In genomic region chr11:65859812-65860277, GRCh38 we compare ENCODE assay signal across 8 cellular contexts. TPM values are rescaled to one million over a fixed set of nuclear protein-coding genes. Genes with fewer than 3 reads are reported as not detected.
DNase-seq lines count a peak whose midpoint lies in the region; ATAC-seq and TF ChIP-seq lines count a peak whose summit lies in the region.

No MANE protein-coding gene starts in this region.

- H3K27me3 Mint-ChIP-seq in activated CD4-positive, alpha-beta T cell treated with anti-CD3 and anti-CD28 coated beads, Interleukin-2, amount 10 ng/mL, durations not matched to agents 24 days and 14 days, result no peaks in the 10 kb centered on the region
- H3K27me3 Mint-ChIP-seq in T-helper 17 cell, result no peaks in the 10 kb centered on the region

- no peak for TF ChIP-seq CTCF in fibroblast of pulmonary artery (IDR thresholded peaks at IDR 0.05; ENCODE audit: low read length, missing control alignments)

- H3K4me1 Mint-ChIP-seq in activated CD4-positive, alpha-beta T cell treated with anti-CD3 and anti-CD28 coated beads, Interleukin-2, amount 10 ng/mL, durations not matched to agents 24 days and 14 days, result peaks cover 39% of the 10 kb centered on the region
- H3K4me1 Mint-ChIP-seq in T-helper 17 cell, result peaks cover 42% of the 10 kb centered on the region

- H3K4me3 ChIP-seq in fibroblast of pulmonary artery (replicated peaks; ENCODE audit: low read depth, low read length) (peak overlapping the region; percentile 96), skeletal muscle cell (ENCODE audit: low read depth, low read length) (peak overlapping the region; percentile 97)

- peaks cover 50% of the 10 kb centered on the region for H3K36me3 Mint-ChIP-seq in activated CD4-positive, alpha-beta T cell treated with anti-CD3 and anti-CD28 coated beads, Interleukin-2, amount 10 ng/mL, durations not matched to agents 24 days and 14 days (ENCODE audit: low read depth)
- H3K36me3 Mint-ChIP-seq in T-helper 17 cell (ENCODE audit: low read depth), result peaks cover 10% of the 10 kb centered on the region

- peak overlapping the region; percentile 92 for H3K4me3 Mint-ChIP-seq in activated CD4-positive, alpha-beta T cell treated with anti-CD3 and anti-CD28 coated beads, Interleukin-2, amount 10 ng/mL, durations not matched to agents 24 days and 14 days
- H3K4me3 Mint-ChIP-seq in T-helper 17 cell, result peak overlapping the region; percentile 99

- H3K9me3 ChIP-seq in T-helper 17 cell (ENCODE audit: control insufficient read depth, low read length, poor library complexity, severe bottlenecking), result no peaks in the 10 kb centered on the region

- peak overlapping the region; percentile 94 for H3K27ac Mint-ChIP-seq in activated CD4-positive, alpha-beta T cell treated with anti-CD3 and anti-CD28 coated beads, Interleukin-2, amount 10 ng/mL, durations not matched to agents 24 days and 14 days
- H3K27ac Mint-ChIP-seq in T-helper 17 cell, result peak overlapping the region; percentile 99

- DNase-seq in activated CD4-positive, alpha-beta T cell treated with anti-CD3 and anti-CD28 coated beads, Interleukin-2, amount 10 ng/mL, durations not matched to agents 24 days and 14 days, result no peak
- no peak for DNase-seq in activated CD4-positive, alpha-beta T cell treated with anti-CD3 and anti-CD28 coated beads for 4 hours
- no peak for DNase-seq in T-helper 17 cell
- DNase-seq in fibroblast of pulmonary artery (ENCODE audit: low read depth), result no peak
- DNase-seq in skeletal muscle cell (ENCODE audit: low read depth), result no peak
- DNase-seq in hepatic stellate cell (ENCODE audit: low spot score), result no peak
- no peak for DNase-seq in NAMALWA (ENCODE audit: low spot score)

- H3K9me3 Mint-ChIP-seq in activated CD4-positive, alpha-beta T cell treated with anti-CD3 and anti-CD28 coated beads, Interleukin-2, amount 10 ng/mL, durations not matched to agents 24 days and 14 days, result no peaks in the 10 kb centered on the region

- ATAC-seq in T-helper 17 cell (peak; percentile 1), GM19397 (IDR thresholded peaks at IDR 0.05; ENCODE audit: unreplicated experiment) (no peak)

- intact Hi-C loops in activated CD4-positive, alpha-beta T cell treated with anti-CD3 and anti-CD28 coated beads, Interleukin-2, amount 10 ng/mL, durations not matched to agents 24 days and 14 days (cut with micrococcal nuclease), result loop anchor here (1.0 to 2.0 kb wide), 7 partner anchors 13 to 197 kb away; partner anchors contain the start of genes C11orf68, DRAP1, FIBP and FOSL1

RNA-seq across cellular contexts. Expression of gene MUS81, which starts 0.4 kb away (rescaled TPM):
- total RNA-seq in activated CD4-positive, alpha-beta T cell treated with anti-CD3 and anti-CD28 coated beads, Interleukin-2, amount 10 ng/mL, durations not matched to agents 24 days and 14 days, result 77.4 and 80.5 TPM in 2 replicates
- total RNA-seq in T-helper 17 cell, result 10 to 100 TPM; 44.9 to 55.0 TPM

RNA-seq across cellular contexts. Expression of gene CFL1, which starts 1.9 kb away (rescaled TPM):
- total RNA-seq in activated CD4-positive, alpha-beta T cell treated with anti-CD3 and anti-CD28 coated beads, Interleukin-2, amount 10 ng/mL, durations not matched to agents 24 days and 14 days, result 1,047 and 1,065 TPM in 2 replicates
- total RNA-seq in T-helper 17 cell, result 100 to 1,000 TPM; 642 to 738 TPM

RNA-seq across cellular contexts. Expression of gene EFEMP2, which starts 12.8 kb away (rescaled TPM):
- 8.4 and 9.1 TPM in 2 replicates for total RNA-seq in activated CD4-positive, alpha-beta T cell treated with anti-CD3 and anti-CD28 coated beads, Interleukin-2, amount 10 ng/mL, durations not matched to agents 24 days and 14 days
- total RNA-seq in T-helper 17 cell, result 1 to 10 TPM; 5.1 to 8.0 TPM

RNA-seq across cellular contexts. Expression of gene CTSW, which starts 19.8 kb away (rescaled TPM):
- total RNA-seq in activated CD4-positive, alpha-beta T cell treated with anti-CD3 and anti-CD28 coated beads, Interleukin-2, amount 10 ng/mL, durations not matched to agents 24 days and 14 days, result 4.9 and 7.5 TPM in 2 replicates
- total RNA-seq in T-helper 17 cell, result 10 to 100 TPM; 19.7 to 52.7 TPM

RNA-seq across cellular contexts. Expression of gene SNX32, which starts 26.1 kb away (rescaled TPM):
- 1.2 and 2.1 TPM in 2 replicates for total RNA-seq in activated CD4-positive, alpha-beta T cell treated with anti-CD3 and anti-CD28 coated beads, Interleukin-2, amount 10 ng/mL, durations not matched to agents 24 days and 14 days
- total RNA-seq in T-helper 17 cell, result under 1 TPM; 0.27 to 0.34 TPM
